ENCODE assay signal across 19 cellular contexts in genomic region chr1:167456926-167457325, GRCh38.
DNase-seq lines count a peak whose midpoint lies in the region; ATAC-seq and TF ChIP-seq lines count a peak whose summit lies in the region.
"Had no signal": no experiment of that assay in that cellular context is flagged by ENCODE, and none has a peak within 500 bp of the region (broad histone marks: within the 10 kb centered on the region; RNA-seq: fewer than 3 reads in every experiment).

No MANE protein-coding gene starts in this region.

- no peak for TF ChIP-seq CTCF in brain (conservative IDR thresholded peaks at IDR 0.05)
- no peak for TF ChIP-seq CTCF in sigmoid colon (IDR thresholded peaks at IDR 0.05)
- no peak for TF ChIP-seq CTCF in heart left ventricle (IDR thresholded peaks at IDR 0.05)

- no peak for DNase-seq in activated naive CD4-positive, alpha-beta T cell treated with anti-CD3 and anti-CD28 coated beads for 36 hours
- DNase-seq in activated naive CD4-positive, alpha-beta T cell treated with Interleukin-2 at 50 U/mL for 16 hours = no peak
- no peak for DNase-seq in activated CD4-positive, alpha-beta memory T cell treated with anti-CD3 and anti-CD28 coated beads for 36 hours
- DNase-seq in sigmoid colon (peak; percentile 25), heart left ventricle (no peak), posterior vena cava (ENCODE audit: low spot score) (no peak)
- DNase-seq: body of pancreas, Calu3, GF-D8, glutamatergic neuron, NCI-H1436, NCI-H345, substantia nigra had no signal

- no peak overlapping the region for H3K4me3 ChIP-seq in sigmoid colon
- no peak overlapping the region for H3K4me3 ChIP-seq in heart left ventricle
- H3K4me3 ChIP-seq: body of pancreas had no signal

- WGBS in sigmoid colon, 2 donors = 87 to 94% methylated on average over 8 of the region's 8 CpGs
- WGBS in heart left ventricle, 4 donors = 68 to 90% (median 80%) methylated on average over 7 to 8 of the region's 8 CpGs

- H3K27me3 Mint-ChIP-seq in activated naive CD4-positive, alpha-beta T cell treated with anti-CD3 and anti-CD28 coated beads for 36 hours (ENCODE audit: low read depth) = no peaks in the 10 kb centered on the region
- no peaks in the 10 kb centered on the region for H3K27me3 Mint-ChIP-seq in activated CD4-positive, alpha-beta memory T cell treated with anti-CD3 and anti-CD28 coated beads for 36 hours
- peaks cover 8% of the 10 kb centered on the region for H3K27me3 Mint-ChIP-seq in brain

- TF ChIP-seq EP300 in sigmoid colon (IDR thresholded peaks at IDR 0.05) = no peak

- TF ChIP-seq POLR2A in sigmoid colon (IDR thresholded peaks at IDR 0.05) (no peak), heart left ventricle (IDR thresholded peaks at IDR 0.05) (no peak)

- no peaks in the 10 kb centered on the region for H3K27me3 ChIP-seq in sigmoid colon
- no peaks in the 10 kb centered on the region for H3K27me3 ChIP-seq in heart left ventricle
- H3K27me3 ChIP-seq: body of pancreas, esophagus muscularis mucosa had no signal

- CTCF ChIA-PET in activated naive CD4-positive, alpha-beta T cell treated with anti-CD3 and anti-CD28 coated beads for 36 hours (lab: Charles Lee) = interaction anchor here (0.7 to 4.6 kb wide), 6 partner anchors 9 to 237 kb away, joined by 3 to 20 read pairs (median 8); no protein-coding TSS in a partner anchor
- CTCF ChIA-PET in activated CD4-positive, alpha-beta memory T cell treated with anti-CD3 and anti-CD28 coated beads for 36 hours (lab: Charles Lee) = interaction anchor here (0.8 to 4.4 kb wide), 4 partner anchors 28 to 189 kb away, joined by 3 to 39 read pairs (median 12); partner anchors contain the start of gene CD247

- intact Hi-C loops in activated naive CD4-positive, alpha-beta T cell treated with anti-CD3 and anti-CD28 coated beads for 36 hours (cut with micrococcal nuclease) = loop anchor here (1.0 to 2.0 kb wide), 5 partner anchors 10 to 60 kb away; no protein-coding TSS in a partner anchor
- intact Hi-C loops in activated CD4-positive, alpha-beta memory T cell treated with anti-CD3 and anti-CD28 coated beads for 36 hours (cut with micrococcal nuclease) = loop anchor here (1.0 to 2.0 kb wide), 3 partner anchors 18 to 42 kb away; no protein-coding TSS in a partner anchor
- intact Hi-C loops in sigmoid colon (cut with DNase I) (loop anchor here (5.0 to 10.0 kb wide), 4 partner anchors 75 to 552 kb away; no protein-coding TSS in a partner anchor), heart left ventricle (cut with DNase I) (loop anchor here in 6 of 10 donors (5.0 to 10.0 kb wide), 3 partner anchors 70 to 78 kb away; no protein-coding TSS in a partner anchor), posterior vena cava (cut with DNase I) (no loop called here)

- peaks cover 14% of the 10 kb centered on the region for H3K36me3 Mint-ChIP-seq in activated naive CD4-positive, alpha-beta T cell treated with anti-CD3 and anti-CD28 coated beads for 36 hours (ENCODE audit: low read depth)
- H3K36me3 Mint-ChIP-seq in activated CD4-positive, alpha-beta memory T cell treated with anti-CD3 and anti-CD28 coated beads for 36 hours = peaks cover 13% of the 10 kb centered on the region
- no peaks in the 10 kb centered on the region for H3K36me3 Mint-ChIP-seq in brain
- H3K36me3 Mint-ChIP-seq: WTC11 had no signal

- peaks cover 70% of the 10 kb centered on the region for H3K4me1 Mint-ChIP-seq in activated naive CD4-positive, alpha-beta T cell treated with anti-CD3 and anti-CD28 coated beads for 36 hours (ENCODE audit: low read depth)
- peaks cover 66% of the 10 kb centered on the region for H3K4me1 Mint-ChIP-seq in activated CD4-positive, alpha-beta memory T cell treated with anti-CD3 and anti-CD28 coated beads for 36 hours (ENCODE audit: low read depth)
- H3K4me1 Mint-ChIP-seq in brain = peaks cover 20% of the 10 kb centered on the region

- no peaks in the 10 kb centered on the region for H3K9me3 Mint-ChIP-seq in activated naive CD4-positive, alpha-beta T cell treated with anti-CD3 and anti-CD28 coated beads for 36 hours
- H3K9me3 Mint-ChIP-seq in activated CD4-positive, alpha-beta memory T cell treated with anti-CD3 and anti-CD28 coated beads for 36 hours = no peaks in the 10 kb centered on the region
- no peaks in the 10 kb centered on the region for H3K9me3 Mint-ChIP-seq in brain
- H3K9me3 Mint-ChIP-seq: GM23338, WTC11 had no signal

- no peak overlapping the region for H3K27ac ChIP-seq in sigmoid colon
- peak overlapping the region in 1 of 12 donors; percentile 80 for H3K27ac ChIP-seq in heart left ventricle
- H3K27ac ChIP-seq: neutrophil had no signal

- H3K4me3 Mint-ChIP-seq in activated naive CD4-positive, alpha-beta T cell treated with anti-CD3 and anti-CD28 coated beads for 36 hours = no peak overlapping the region
- H3K4me3 Mint-ChIP-seq in activated CD4-positive, alpha-beta memory T cell treated with anti-CD3 and anti-CD28 coated beads for 36 hours = no peak overlapping the region
- peak overlapping the region in 3 of 5 experiments; percentile 5 to 67 (median 14) for H3K4me3 Mint-ChIP-seq in brain

- no peak for ATAC-seq in HG03460 (IDR thresholded peaks at IDR 0.05; ENCODE audit: unreplicated experiment)
- no peak for ATAC-seq in heart left ventricle
- ATAC-seq: body of pancreas, GM23338, WTC11 had no signal

- POLR2A ChIA-PET in activated CD4-positive, alpha-beta memory T cell treated with anti-CD3 and anti-CD28 coated beads for 36 hours (lab: Charles Lee) = interaction anchor here (2.7 to 7.2 kb wide), 2 partner anchors 43 to 59 kb away, joined by 30 to 58 read pairs; partner anchors contain the start of gene CD247

- H3K27ac Mint-ChIP-seq in activated naive CD4-positive, alpha-beta T cell treated with anti-CD3 and anti-CD28 coated beads for 36 hours = peak overlapping the region; percentile 87
- H3K27ac Mint-ChIP-seq in activated CD4-positive, alpha-beta memory T cell treated with anti-CD3 and anti-CD28 coated beads for 36 hours = peak overlapping the region; percentile 77
- H3K27ac Mint-ChIP-seq in brain = no peak overlapping the region
- H3K27ac Mint-ChIP-seq: GM23338, WTC11 had no signal

- no peaks in the 10 kb centered on the region for H3K9me3 ChIP-seq in sigmoid colon
- H3K9me3 ChIP-seq in heart left ventricle = no peaks in the 10 kb centered on the region
- H3K9me3 ChIP-seq: body of pancreas, esophagus muscularis mucosa, neutrophil had no signal

- H3K36me3 ChIP-seq in sigmoid colon (no peaks in the 10 kb centered on the region), heart left ventricle (no peaks in the 10 kb centered on the region)
- H3K36me3 ChIP-seq: esophagus muscularis mucosa, neutrophil had no signal

- H3K4me1 ChIP-seq in sigmoid colon = peaks cover 0 to 8% (median 5%) of the 10 kb centered on the region in 4 donors
- peaks cover 0 to 26% (median 5%) of the 10 kb centered on the region in 12 donors for H3K4me1 ChIP-seq in heart left ventricle

Comparison
In these comparisons a context has a peak if more than half of its experiments do, and no peak if none do; other contexts are left out.
1. H3K27ac Mint-ChIP-seq: peak in activated naive CD4-positive, alpha-beta T cell treated with anti-CD3 and anti-CD28 coated beads for 36 hours (single experiment) and activated CD4-positive, alpha-beta memory T cell treated with anti-CD3 and anti-CD28 coated beads for 36 hours (single experiment); none in brain (0 of 5).
2. H3K4me3 Mint-ChIP-seq: peak in brain (3 of 5); none in activated naive CD4-positive, alpha-beta T cell treated with anti-CD3 and anti-CD28 coated beads for 36 hours (single experiment) and activated CD4-positive, alpha-beta memory T cell treated with anti-CD3 and anti-CD28 coated beads for 36 hours (single experiment).
3. intact Hi-C loops: an anchor here in activated naive CD4-positive, alpha-beta T cell treated with anti-CD3 and anti-CD28 coated beads for 36 hours (1.0 to 2.0 kb wide), activated CD4-positive, alpha-beta memory T cell treated with anti-CD3 and anti-CD28 coated beads for 36 hours (1.0 to 2.0 kb wide), sigmoid colon (5.0 to 10.0 kb wide) and heart left ventricle (5.0 to 10.0 kb wide); none called in posterior vena cava.